2 cellular contexts compared by ENCODE assay signal in the genomic region with DNA sequence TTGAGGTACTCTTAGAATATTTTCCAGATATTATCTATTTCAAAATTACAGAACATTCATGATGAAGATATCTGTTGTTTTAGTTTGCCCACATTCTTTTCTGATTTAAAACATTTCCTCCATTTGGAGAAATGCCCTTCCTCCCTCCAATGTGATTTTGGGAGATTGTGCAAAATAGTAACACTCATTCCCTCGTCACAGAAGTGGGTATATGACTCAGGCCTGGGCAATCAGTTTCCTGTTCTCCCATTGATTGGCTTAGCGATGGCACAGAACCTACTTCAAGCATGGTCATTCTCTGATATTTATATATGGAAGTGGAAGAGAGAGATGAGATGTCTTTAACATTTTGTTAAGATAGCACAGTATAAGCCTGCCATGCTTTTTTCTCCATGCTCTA. TPM values are rescaled to one million over a fixed set of nuclear protein-coding genes. Genes with fewer than 3 reads are reported as not detected.
"Had no signal": no experiment of that assay in that cellular context is flagged by ENCODE, and none has a peak within 500 bp of the region (broad histone marks: within the 10 kb centered on the region; RNA-seq: fewer than 3 reads in every experiment).

No MANE protein-coding gene starts in this region.

RNA-seq across cellular contexts. Expression of gene STEAP1B, which starts 3.1 kb away (rescaled TPM):
- total RNA-seq: activated CD4-positive, alpha-beta memory T cell treated with anti-CD3 and anti-CD28 coated beads for 36 hours; activated naive CD4-positive, alpha-beta T cell treated with anti-CD3 and anti-CD28 coated beads, Interleukin-2, amount 50 U/mL, for 72 hours had no signal
